ENCODE assay signal across 1 cellular context in the genomic region with DNA sequence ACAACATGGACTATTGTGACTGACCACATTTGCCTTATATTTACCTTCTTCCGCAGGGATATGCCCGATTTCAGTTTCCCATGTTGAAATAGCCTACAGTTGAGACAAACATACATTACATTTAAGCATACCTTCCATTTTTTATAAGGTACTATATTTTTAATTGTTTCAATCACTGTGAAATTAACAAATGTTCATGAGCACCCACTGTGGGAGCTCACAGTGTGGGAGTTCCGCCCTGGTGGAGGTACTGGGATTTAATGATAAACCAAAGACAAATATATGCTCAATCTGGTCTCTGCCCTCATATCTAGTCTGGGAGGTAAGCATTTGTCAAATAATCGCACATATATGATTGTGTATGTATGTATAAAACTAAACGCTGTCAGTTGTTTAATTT.
TF ChIP-seq lines count a peak whose summit lies in the region.

No MANE protein-coding gene starts in this region.

TF ChIP-seq in HepG2, 621 proteins besides CTCF, POLR2A, EP300 and RAD21 (continued from another document):
- TF ChIP-seq, protein P1, sequence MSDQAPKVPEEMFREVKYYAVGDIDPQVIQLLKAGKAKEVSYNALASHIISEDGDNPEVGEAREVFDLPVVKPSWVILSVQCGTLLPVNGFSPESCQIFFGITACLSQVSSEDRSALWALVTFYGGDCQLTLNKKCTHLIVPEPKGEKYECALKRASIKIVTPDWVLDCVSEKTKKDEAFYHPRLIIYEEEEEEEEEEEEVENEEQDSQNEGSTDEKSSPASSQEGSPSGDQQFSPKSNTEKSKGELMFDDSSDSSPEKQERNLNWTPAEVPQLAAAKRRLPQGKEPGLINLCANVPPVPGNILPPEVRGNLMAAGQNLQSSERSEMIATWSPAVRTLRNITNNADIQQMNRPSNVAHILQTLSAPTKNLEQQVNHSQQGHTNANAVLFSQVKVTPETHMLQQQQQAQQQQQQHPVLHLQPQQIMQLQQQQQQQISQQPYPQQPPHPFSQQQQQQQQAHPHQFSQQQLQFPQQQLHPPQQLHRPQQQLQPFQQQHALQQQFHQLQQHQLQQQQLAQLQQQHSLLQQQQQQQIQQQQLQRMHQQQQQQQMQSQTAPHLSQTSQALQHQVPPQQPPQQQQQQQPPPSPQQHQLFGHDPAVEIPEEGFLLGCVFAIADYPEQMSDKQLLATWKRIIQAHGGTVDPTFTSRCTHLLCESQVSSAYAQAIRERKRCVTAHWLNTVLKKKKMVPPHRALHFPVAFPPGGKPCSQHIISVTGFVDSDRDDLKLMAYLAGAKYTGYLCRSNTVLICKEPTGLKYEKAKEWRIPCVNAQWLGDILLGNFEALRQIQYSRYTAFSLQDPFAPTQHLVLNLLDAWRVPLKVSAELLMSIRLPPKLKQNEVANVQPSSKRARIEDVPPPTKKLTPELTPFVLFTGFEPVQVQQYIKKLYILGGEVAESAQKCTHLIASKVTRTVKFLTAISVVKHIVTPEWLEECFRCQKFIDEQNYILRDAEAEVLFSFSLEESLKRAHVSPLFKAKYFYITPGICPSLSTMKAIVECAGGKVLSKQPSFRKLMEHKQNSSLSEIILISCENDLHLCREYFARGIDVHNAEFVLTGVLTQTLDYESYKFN (CRISPR knock-in tag; conservative IDR thresholded peaks at IDR 0.05), result peak; percentile 60; the same call in 1 of the 2 replicates
- TF ChIP-seq THRA (CRISPR knock-in tag; IDR thresholded peaks at IDR 0.05; ENCODE audit: borderline replicate concordance) (0 out of 2 replicates have a peak, but pooled peaks have one; percentile 14), FOXJ3 (CRISPR knock-in tag; IDR thresholded peaks at IDR 0.05; ENCODE audit: borderline replicate concordance) (peak; percentile 62; the same call in 1 of the 2 replicates)
TF ChIP-seq in HepG2: peak in this region for 28.
